Comparison of ENCODE assay signal across 1 cellular context in genomic region chr1:67760030-67760821, GRCh38.
TF ChIP-seq lines count a peak whose summit lies in the region.

No MANE protein-coding gene starts in this region.

TF ChIP-seq in HepG2, 621 proteins besides CTCF, POLR2A, EP300 and RAD21 (continued from another document and continues in another):
- no peak for TF ChIP-seq SRSF4 (IDR thresholded peaks at IDR 0.05; ENCODE audit: low read depth, low read length, poor library complexity, severe bottlenecking)
- no peak for TF ChIP-seq KAT7 (CRISPR knock-in tag; IDR thresholded peaks at IDR 0.05; ENCODE audit: borderline replicate concordance)
- TF ChIP-seq PITX1 (CRISPR knock-in tag; IDR thresholded peaks at IDR 0.05) = peak; percentile 85
- TF ChIP-seq ZNF335 (CRISPR knock-in tag; IDR thresholded peaks at IDR 0.05) = peak; percentile 32; the same call in 1 of the 2 replicates
- TF ChIP-seq SATB2 (CRISPR knock-in tag; IDR thresholded peaks at IDR 0.05) = no peak
- 0 out of 2 replicates have a peak, but pooled peaks have one; percentile 18 for TF ChIP-seq DRAP1 (CRISPR knock-in tag; IDR thresholded peaks at IDR 0.05)
- 0 out of 2 replicates have a peak, but pooled peaks have one; percentile 29 for TF ChIP-seq MIXL1 (CRISPR knock-in tag; IDR thresholded peaks at IDR 0.05)
- no peak for TF ChIP-seq ZNF253 (CRISPR knock-in tag; IDR thresholded peaks at IDR 0.05; ENCODE audit: borderline replicate concordance)
- no peak for TF ChIP-seq PRMT3 (CRISPR knock-in tag; IDR thresholded peaks at IDR 0.05; ENCODE audit: borderline replicate concordance, low read depth)
- TF ChIP-seq ZNF891 (CRISPR knock-in tag; IDR thresholded peaks at IDR 0.05) = no peak
- no peak for TF ChIP-seq HCFC1 (IDR thresholded peaks at IDR 0.05; ENCODE audit: low read depth, low read length)
- TF ChIP-seq LCORL (IDR thresholded peaks at IDR 0.05) = no peak
- TF ChIP-seq LCORL (CRISPR knock-in tag; IDR thresholded peaks at IDR 0.05) = peak; percentile 62; the same call in 1 of the 2 replicates
- no peak for TF ChIP-seq HOXD1 (CRISPR knock-in tag; IDR thresholded peaks at IDR 0.05)
- TF ChIP-seq ZNF576 (CRISPR knock-in tag; IDR thresholded peaks at IDR 0.05) = no peak
- no peak for TF ChIP-seq ZNF451 (CRISPR knock-in tag; IDR thresholded peaks at IDR 0.05)
- TF ChIP-seq SNRNP70 (IDR thresholded peaks at IDR 0.05; ENCODE audit: low read depth, low read length) = no peak
- TF ChIP-seq, protein P1, sequence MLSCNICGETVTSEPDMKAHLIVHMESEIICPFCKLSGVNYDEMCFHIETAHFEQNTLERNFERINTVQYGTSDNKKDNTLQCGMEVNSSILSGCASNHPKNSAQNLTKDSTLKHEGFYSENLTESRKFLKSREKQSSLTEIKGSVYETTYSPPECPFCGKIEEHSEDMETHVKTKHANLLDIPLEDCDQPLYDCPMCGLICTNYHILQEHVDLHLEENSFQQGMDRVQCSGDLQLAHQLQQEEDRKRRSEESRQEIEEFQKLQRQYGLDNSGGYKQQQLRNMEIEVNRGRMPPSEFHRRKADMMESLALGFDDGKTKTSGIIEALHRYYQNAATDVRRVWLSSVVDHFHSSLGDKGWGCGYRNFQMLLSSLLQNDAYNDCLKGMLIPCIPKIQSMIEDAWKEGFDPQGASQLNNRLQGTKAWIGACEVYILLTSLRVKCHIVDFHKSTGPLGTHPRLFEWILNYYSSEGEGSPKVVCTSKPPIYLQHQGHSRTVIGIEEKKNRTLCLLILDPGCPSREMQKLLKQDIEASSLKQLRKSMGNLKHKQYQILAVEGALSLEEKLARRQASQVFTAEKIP (CRISPR knock-in tag; IDR thresholded peaks at IDR 0.05; ENCODE audit: borderline replicate concordance) = no peak
- TF ChIP-seq RFX1 (IDR thresholded peaks at IDR 0.05) = peak; percentile 67; the same call in 1 of the 2 replicates
- TF ChIP-seq NFATC3 (CRISPR knock-in tag; IDR thresholded peaks at IDR 0.05) = no peak
- no peak for TF ChIP-seq ZBTB3 (CRISPR knock-in tag; IDR thresholded peaks at IDR 0.05; ENCODE audit: borderline replicate concordance, low read depth)
- TF ChIP-seq, protein P2, sequence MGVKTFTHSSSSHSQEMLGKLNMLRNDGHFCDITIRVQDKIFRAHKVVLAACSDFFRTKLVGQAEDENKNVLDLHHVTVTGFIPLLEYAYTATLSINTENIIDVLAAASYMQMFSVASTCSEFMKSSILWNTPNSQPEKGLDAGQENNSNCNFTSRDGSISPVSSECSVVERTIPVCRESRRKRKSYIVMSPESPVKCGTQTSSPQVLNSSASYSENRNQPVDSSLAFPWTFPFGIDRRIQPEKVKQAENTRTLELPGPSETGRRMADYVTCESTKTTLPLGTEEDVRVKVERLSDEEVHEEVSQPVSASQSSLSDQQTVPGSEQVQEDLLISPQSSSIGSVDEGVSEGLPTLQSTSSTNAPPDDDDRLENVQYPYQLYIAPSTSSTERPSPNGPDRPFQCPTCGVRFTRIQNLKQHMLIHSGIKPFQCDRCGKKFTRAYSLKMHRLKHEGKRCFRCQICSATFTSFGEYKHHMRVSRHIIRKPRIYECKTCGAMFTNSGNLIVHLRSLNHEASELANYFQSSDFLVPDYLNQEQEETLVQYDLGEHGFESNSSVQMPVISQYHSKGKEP (CRISPR knock-in tag; IDR thresholded peaks at IDR 0.05) = no peak
- TF ChIP-seq ZNF546 (CRISPR knock-in tag; conservative IDR thresholded peaks at IDR 0.05) = no peak
- TF ChIP-seq ZNF460 (CRISPR knock-in tag; IDR thresholded peaks at IDR 0.05; ENCODE audit: borderline replicate concordance) = no peak
- no peak for TF ChIP-seq ZMAT3 (CRISPR knock-in tag; conservative IDR thresholded peaks at IDR 0.05)
- peak; percentile 43; the same call in 1 of the 2 replicates for TF ChIP-seq GFI1 (CRISPR knock-in tag; IDR thresholded peaks at IDR 0.05; ENCODE audit: borderline replicate concordance)
- no peak for TF ChIP-seq HDAC6 (IDR thresholded peaks at IDR 0.05; ENCODE audit: low read depth, low read length)
- TF ChIP-seq, protein P3, sequence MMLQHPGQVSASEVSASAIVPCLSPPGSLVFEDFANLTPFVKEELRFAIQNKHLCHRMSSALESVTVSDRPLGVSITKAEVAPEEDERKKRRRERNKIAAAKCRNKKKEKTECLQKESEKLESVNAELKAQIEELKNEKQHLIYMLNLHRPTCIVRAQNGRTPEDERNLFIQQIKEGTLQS (CRISPR knock-in tag; IDR thresholded peaks at IDR 0.05) = no peak
- TF ChIP-seq ZBTB42 (CRISPR knock-in tag; IDR thresholded peaks at IDR 0.05) = no peak
- no peak for TF ChIP-seq ZBTB14 (CRISPR knock-in tag; IDR thresholded peaks at IDR 0.05)
- no peak for TF ChIP-seq ZSCAN31 (CRISPR knock-in tag; IDR thresholded peaks at IDR 0.05; ENCODE audit: low read depth)
- TF ChIP-seq, protein P4, sequence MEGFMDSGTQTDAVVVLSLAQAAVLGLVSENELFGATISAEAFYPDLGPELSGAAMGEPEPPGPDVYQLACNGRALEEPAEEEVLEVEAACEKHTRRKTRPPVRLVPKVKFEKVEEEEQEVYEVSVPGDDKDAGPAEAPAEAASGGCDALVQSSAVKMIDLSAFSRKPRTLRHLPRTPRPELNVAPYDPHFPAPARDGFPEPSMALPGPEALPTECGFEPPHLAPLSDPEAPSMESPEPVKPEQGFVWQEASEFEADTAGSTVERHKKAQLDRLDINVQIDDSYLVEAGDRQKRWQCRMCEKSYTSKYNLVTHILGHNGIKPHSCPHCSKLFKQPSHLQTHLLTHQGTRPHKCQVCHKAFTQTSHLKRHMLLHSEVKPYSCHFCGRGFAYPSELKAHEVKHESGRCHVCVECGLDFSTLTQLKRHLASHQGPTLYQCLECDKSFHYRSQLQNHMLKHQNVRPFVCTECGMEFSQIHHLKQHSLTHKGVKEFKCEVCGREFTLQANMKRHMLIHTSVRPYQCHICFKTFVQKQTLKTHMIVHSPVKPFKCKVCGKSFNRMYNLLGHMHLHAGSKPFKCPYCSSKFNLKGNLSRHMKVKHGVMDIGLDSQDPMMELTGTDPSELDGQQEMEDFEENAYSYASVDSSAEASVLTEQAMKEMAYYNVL (CRISPR knock-in tag; IDR thresholded peaks at IDR 0.05; ENCODE audit: borderline replicate concordance) = 0 out of 2 replicates have a peak, but pooled peaks have one; percentile 61
- no peak for TF ChIP-seq ZBTB33 (CRISPR knock-in tag; IDR thresholded peaks at IDR 0.05)
- no peak for TF ChIP-seq ETS1 (CRISPR knock-in tag; IDR thresholded peaks at IDR 0.05)
- TF ChIP-seq ATM (IDR thresholded peaks at IDR 0.05; ENCODE audit: borderline replicate concordance) = no peak
- no peak for TF ChIP-seq ARID2 (CRISPR knock-in tag; IDR thresholded peaks at IDR 0.05; ENCODE audit: borderline replicate concordance)
- TF ChIP-seq, protein P5, sequence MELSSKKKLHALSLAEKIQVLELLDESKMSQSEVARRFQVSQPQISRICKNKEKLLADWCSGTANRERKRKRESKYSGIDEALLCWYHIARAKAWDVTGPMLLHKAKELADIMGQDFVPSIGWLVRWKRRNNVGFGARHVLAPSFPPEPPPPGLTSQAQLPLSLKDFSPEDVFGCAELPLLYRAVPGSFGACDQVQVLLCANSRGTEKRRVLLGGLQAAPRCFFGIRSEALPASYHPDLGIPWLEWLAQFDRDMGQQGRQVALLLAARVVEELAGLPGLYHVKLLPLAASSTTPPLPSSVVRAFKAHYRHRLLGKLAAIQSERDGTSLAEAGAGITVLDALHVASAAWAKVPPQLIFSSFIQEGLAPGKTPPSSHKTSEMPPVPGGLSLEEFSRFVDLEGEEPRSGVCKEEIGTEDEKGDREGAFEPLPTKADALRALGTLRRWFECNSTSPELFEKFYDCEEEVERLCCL (CRISPR knock-in tag; IDR thresholded peaks at IDR 0.05; ENCODE audit: borderline replicate concordance) = no peak
- TF ChIP-seq NFKBIZ (CRISPR knock-in tag; IDR thresholded peaks at IDR 0.05) = no peak
- TF ChIP-seq ZNF782 (CRISPR knock-in tag; IDR thresholded peaks at IDR 0.05; ENCODE audit: borderline replicate concordance) = no peak
- no peak for TF ChIP-seq SNAI1 (CRISPR knock-in tag; IDR thresholded peaks at IDR 0.05; ENCODE audit: borderline replicate concordance)
- no peak for TF ChIP-seq TEF (CRISPR knock-in tag; IDR thresholded peaks at IDR 0.05)
- no peak for TF ChIP-seq NFE2L2 (IDR thresholded peaks at IDR 0.05; ENCODE audit: low read length)
- no peak for TF ChIP-seq ZNF549 (CRISPR knock-in tag; IDR thresholded peaks at IDR 0.05)
- no peak for TF ChIP-seq SCMH1 (CRISPR knock-in tag; IDR thresholded peaks at IDR 0.05; ENCODE audit: borderline replicate concordance)
- TF ChIP-seq ZNF20 (CRISPR knock-in tag; IDR thresholded peaks at IDR 0.05) = no peak
- peak; percentile 52 for TF ChIP-seq TEAD3 (CRISPR knock-in tag; optimal IDR thresholded peaks at IDR 0.05; ENCODE audit: borderline replicate concordance)
- TF ChIP-seq ZNF251 (CRISPR knock-in tag; IDR thresholded peaks at IDR 0.05) = no peak
- TF ChIP-seq KLF13 (CRISPR knock-in tag; IDR thresholded peaks at IDR 0.05) = no peak
- TF ChIP-seq ATF4 (CRISPR knock-in tag; IDR thresholded peaks at IDR 0.05) = no peak
- TF ChIP-seq ZNF274 (CRISPR knock-in tag; IDR thresholded peaks at IDR 0.05) = no peak
- no peak for TF ChIP-seq NCOA1 (CRISPR knock-in tag; IDR thresholded peaks at IDR 0.05)
- TF ChIP-seq ZNF629 (CRISPR knock-in tag; conservative IDR thresholded peaks at IDR 0.05) = no peak
- no peak for TF ChIP-seq MTA1 (CRISPR knock-in tag; IDR thresholded peaks at IDR 0.05; ENCODE audit: borderline replicate concordance)
- TF ChIP-seq ZNF713 (CRISPR knock-in tag; IDR thresholded peaks at IDR 0.05) = no peak
